In the genomic region with DNA sequence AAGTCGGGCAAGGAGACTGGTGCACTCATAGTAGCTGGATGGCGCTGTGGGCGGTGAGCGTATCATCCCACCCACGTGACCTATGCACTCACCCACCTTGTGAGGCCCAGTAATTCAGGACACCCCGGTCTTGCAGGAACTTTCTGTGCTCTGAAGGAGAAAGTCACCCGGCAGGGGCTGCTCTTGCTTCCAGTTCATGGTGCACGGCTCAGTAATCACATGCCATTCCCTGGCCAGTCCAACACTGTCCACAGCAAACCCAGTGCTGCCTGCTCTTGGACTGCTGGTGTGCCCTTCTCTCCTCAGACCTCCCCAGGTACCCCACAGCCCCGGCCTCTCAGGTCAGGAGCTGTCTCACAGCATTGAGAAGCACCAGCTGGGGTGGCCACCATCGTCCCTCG, we compare ENCODE assay signal across 1 cellular context.
A peak's percentile ranks its signal among the peaks of the same experiment; 100 is the strongest.
TF ChIP-seq lines count a peak whose summit lies in the region.

No MANE protein-coding gene starts in this region.

TF ChIP-seq in HepG2, 621 proteins besides CTCF, POLR2A, EP300 and RAD21 (continued from another document and continues in another):
- no peak for TF ChIP-seq MYPOP (CRISPR knock-in tag; IDR thresholded peaks at IDR 0.05)
- TF ChIP-seq RARA (CRISPR knock-in tag; IDR thresholded peaks at IDR 0.05) = no peak
- no peak for TF ChIP-seq NAIF1 (CRISPR knock-in tag; IDR thresholded peaks at IDR 0.05; ENCODE audit: borderline replicate concordance)
- 0 out of 2 replicates have a peak, but pooled peaks have one; percentile 53 for TF ChIP-seq MAX (IDR thresholded peaks at IDR 0.05)
- TF ChIP-seq IRF9 (CRISPR knock-in tag; IDR thresholded peaks at IDR 0.05; ENCODE audit: borderline replicate concordance) = no peak
- TF ChIP-seq ZNF10 (CRISPR knock-in tag; IDR thresholded peaks at IDR 0.05; ENCODE audit: borderline replicate concordance, low read depth) = no peak
- TF ChIP-seq THYN1 (CRISPR knock-in tag; IDR thresholded peaks at IDR 0.05; ENCODE audit: borderline replicate concordance, low read depth) = no peak
- TF ChIP-seq ZNF260 (CRISPR knock-in tag; IDR thresholded peaks at IDR 0.05; ENCODE audit: borderline replicate concordance, low read depth) = no peak
- TF ChIP-seq ZNF460 (CRISPR knock-in tag; IDR thresholded peaks at IDR 0.05; ENCODE audit: borderline replicate concordance) = no peak
- TF ChIP-seq ZNF557 (CRISPR knock-in tag; IDR thresholded peaks at IDR 0.05) = no peak
- TF ChIP-seq ZNF382 (CRISPR knock-in tag; IDR thresholded peaks at IDR 0.05; ENCODE audit: borderline replicate concordance) = no peak
- no peak for TF ChIP-seq SRSF1 (optimal IDR thresholded peaks at IDR 0.05; ENCODE audit: low read depth, low read length)
- no peak for TF ChIP-seq PLRG1 (conservative IDR thresholded peaks at IDR 0.05)
- TF ChIP-seq PRDM15 (CRISPR knock-in tag; IDR thresholded peaks at IDR 0.05) = no peak
- TF ChIP-seq, protein P1, sequence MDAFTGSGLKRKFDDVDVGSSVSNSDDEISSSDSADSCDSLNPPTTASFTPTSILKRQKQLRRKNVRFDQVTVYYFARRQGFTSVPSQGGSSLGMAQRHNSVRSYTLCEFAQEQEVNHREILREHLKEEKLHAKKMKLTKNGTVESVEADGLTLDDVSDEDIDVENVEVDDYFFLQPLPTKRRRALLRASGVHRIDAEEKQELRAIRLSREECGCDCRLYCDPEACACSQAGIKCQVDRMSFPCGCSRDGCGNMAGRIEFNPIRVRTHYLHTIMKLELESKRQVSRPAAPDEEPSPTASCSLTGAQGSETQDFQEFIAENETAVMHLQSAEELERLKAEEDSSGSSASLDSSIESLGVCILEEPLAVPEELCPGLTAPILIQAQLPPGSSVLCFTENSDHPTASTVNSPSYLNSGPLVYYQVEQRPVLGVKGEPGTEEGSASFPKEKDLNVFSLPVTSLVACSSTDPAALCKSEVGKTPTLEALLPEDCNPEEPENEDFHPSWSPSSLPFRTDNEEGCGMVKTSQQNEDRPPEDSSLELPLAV (CRISPR knock-in tag; conservative IDR thresholded peaks at IDR 0.05; ENCODE audit: low read depth) = no peak
- TF ChIP-seq CERS6 (CRISPR knock-in tag; IDR thresholded peaks at IDR 0.05) = no peak
- TF ChIP-seq ZNF788 (CRISPR knock-in tag; IDR thresholded peaks at IDR 0.05; ENCODE audit: borderline replicate concordance) = no peak
- TF ChIP-seq ZNF253 (CRISPR knock-in tag; IDR thresholded peaks at IDR 0.05; ENCODE audit: borderline replicate concordance) = no peak
- TF ChIP-seq SETDB1 (CRISPR knock-in tag; IDR thresholded peaks at IDR 0.05; ENCODE audit: borderline replicate concordance) = no peak
- no peak for TF ChIP-seq ZKSCAN5 (CRISPR knock-in tag; IDR thresholded peaks at IDR 0.05)
- no peak for TF ChIP-seq TBL1XR1 (IDR thresholded peaks at IDR 0.05; ENCODE audit: borderline replicate concordance, low read length, partially characterized antibody)
- no peak for TF ChIP-seq REXO4 (CRISPR knock-in tag; IDR thresholded peaks at IDR 0.05; ENCODE audit: borderline replicate concordance)
- no peak for TF ChIP-seq ZNF350 (CRISPR knock-in tag; IDR thresholded peaks at IDR 0.05; ENCODE audit: borderline replicate concordance, low read depth)
- TF ChIP-seq, protein P2, sequence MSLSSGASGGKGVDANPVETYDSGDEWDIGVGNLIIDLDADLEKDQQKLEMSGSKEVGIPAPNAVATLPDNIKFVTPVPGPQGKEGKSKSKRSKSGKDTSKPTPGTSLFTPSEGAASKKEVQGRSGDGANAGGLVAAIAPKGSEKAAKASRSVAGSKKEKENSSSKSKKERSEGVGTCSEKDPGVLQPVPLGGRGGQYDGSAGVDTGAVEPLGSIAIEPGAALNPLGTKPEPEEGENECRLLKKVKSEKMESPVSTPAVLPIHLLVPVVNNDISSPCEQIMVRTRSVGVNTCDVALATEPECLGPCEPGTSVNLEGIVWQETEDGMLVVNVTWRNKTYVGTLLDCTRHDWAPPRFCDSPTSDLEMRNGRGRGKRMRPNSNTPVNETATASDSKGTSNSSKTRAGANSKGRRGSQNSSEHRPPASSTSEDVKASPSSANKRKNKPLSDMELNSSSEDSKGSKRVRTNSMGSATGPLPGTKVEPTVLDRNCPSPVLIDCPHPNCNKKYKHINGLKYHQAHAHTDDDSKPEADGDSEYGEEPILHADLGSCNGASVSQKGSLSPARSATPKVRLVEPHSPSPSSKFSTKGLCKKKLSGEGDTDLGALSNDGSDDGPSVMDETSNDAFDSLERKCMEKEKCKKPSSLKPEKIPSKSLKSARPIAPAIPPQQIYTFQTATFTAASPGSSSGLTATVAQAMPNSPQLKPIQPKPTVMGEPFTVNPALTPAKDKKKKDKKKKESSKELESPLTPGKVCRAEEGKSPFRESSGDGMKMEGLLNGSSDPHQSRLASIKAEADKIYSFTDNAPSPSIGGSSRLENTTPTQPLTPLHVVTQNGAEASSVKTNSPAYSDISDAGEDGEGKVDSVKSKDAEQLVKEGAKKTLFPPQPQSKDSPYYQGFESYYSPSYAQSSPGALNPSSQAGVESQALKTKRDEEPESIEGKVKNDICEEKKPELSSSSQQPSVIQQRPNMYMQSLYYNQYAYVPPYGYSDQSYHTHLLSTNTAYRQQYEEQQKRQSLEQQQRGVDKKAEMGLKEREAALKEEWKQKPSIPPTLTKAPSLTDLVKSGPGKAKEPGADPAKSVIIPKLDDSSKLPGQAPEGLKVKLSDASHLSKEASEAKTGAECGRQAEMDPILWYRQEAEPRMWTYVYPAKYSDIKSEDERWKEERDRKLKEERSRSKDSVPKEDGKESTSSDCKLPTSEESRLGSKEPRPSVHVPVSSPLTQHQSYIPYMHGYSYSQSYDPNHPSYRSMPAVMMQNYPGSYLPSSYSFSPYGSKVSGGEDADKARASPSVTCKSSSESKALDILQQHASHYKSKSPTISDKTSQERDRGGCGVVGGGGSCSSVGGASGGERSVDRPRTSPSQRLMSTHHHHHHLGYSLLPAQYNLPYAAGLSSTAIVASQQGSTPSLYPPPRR (CRISPR knock-in tag; IDR thresholded peaks at IDR 0.05; ENCODE audit: borderline replicate concordance) = no peak
- peak; percentile 37 for TF ChIP-seq ZNF883 (CRISPR knock-in tag; IDR thresholded peaks at IDR 0.05; ENCODE audit: not compliant biosample characterization)
- no peak for TF ChIP-seq NFE2 (CRISPR knock-in tag; IDR thresholded peaks at IDR 0.05)
- TF ChIP-seq KLF11 (CRISPR knock-in tag; IDR thresholded peaks at IDR 0.05) = no peak
- TF ChIP-seq IRX3 (CRISPR knock-in tag; IDR thresholded peaks at IDR 0.05; ENCODE audit: borderline replicate concordance, low read depth) = no peak
- no peak for TF ChIP-seq DPF2 (CRISPR knock-in tag; IDR thresholded peaks at IDR 0.05; ENCODE audit: borderline replicate concordance, low read depth)
- TF ChIP-seq MED1 (CRISPR knock-in tag; IDR thresholded peaks at IDR 0.05) = no peak
- no peak for TF ChIP-seq U2AF1 (optimal IDR thresholded peaks at IDR 0.05; ENCODE audit: low read depth, low read length)
- TF ChIP-seq SOX5 (CRISPR knock-in tag; IDR thresholded peaks at IDR 0.05; ENCODE audit: borderline replicate concordance) = no peak
- no peak for TF ChIP-seq ZMYM2 (CRISPR knock-in tag; IDR thresholded peaks at IDR 0.05)
- no peak for TF ChIP-seq ZNF12 (CRISPR knock-in tag; IDR thresholded peaks at IDR 0.05)
- no peak for TF ChIP-seq AGO2 (optimal IDR thresholded peaks at IDR 0.05; ENCODE audit: low read depth, low read length)
- TF ChIP-seq YEATS4 (CRISPR knock-in tag; IDR thresholded peaks at IDR 0.05; ENCODE audit: borderline replicate concordance) = no peak
- no peak for TF ChIP-seq MZF1 (CRISPR knock-in tag; IDR thresholded peaks at IDR 0.05; ENCODE audit: borderline replicate concordance)
